ENCODE assay signal across 2 cellular contexts in the genomic region with DNA sequence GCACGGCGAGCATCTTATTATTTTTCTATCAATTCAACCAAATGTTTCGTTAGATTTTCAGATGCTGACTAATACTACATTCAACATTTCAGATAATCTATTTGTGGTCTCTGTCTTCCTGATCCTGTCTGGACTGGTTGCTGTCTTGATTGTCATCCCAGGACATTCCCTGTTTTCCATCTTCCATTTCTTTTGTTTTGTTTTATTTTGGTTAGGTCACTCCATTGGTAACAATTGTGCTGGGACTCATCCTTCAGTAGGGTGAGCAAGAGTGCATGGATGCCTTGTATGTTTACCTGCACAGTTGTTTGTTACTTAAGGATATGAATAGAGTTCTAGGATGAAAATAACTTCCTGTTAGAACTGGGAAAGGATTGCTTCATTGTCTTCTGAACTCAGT.
TF ChIP-seq lines count a peak whose summit lies in the region.

No MANE protein-coding gene starts in this region.

TF ChIP-seq in IMR-90, 13 proteins besides CTCF, POLR2A, EP300 and RAD21:
- TF ChIP-seq BHLHE40 (IDR thresholded peaks at IDR 0.05; ENCODE audit: low read depth, low read length), result no peak
- TF ChIP-seq, protein P1, sequence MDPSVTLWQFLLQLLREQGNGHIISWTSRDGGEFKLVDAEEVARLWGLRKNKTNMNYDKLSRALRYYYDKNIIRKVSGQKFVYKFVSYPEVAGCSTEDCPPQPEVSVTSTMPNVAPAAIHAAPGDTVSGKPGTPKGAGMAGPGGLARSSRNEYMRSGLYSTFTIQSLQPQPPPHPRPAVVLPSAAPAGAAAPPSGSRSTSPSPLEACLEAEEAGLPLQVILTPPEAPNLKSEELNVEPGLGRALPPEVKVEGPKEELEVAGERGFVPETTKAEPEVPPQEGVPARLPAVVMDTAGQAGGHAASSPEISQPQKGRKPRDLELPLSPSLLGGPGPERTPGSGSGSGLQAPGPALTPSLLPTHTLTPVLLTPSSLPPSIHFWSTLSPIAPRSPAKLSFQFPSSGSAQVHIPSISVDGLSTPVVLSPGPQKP (IDR thresholded peaks at IDR 0.05; ENCODE audit: borderline replicate concordance, low read depth, low read length), result no peak
- TF ChIP-seq MAFK (IDR thresholded peaks at IDR 0.05; ENCODE audit: low read depth, low read length), result no peak
- TF ChIP-seq USF2 (IDR thresholded peaks at IDR 0.05; ENCODE audit: low read depth, low read length), result no peak
- no peak for TF ChIP-seq FOS (IDR thresholded peaks at IDR 0.05; ENCODE audit: low read depth, low read length)
- TF ChIP-seq RFX5 (IDR thresholded peaks at IDR 0.05; ENCODE audit: low read depth, low read length), result no peak
- no peak for TF ChIP-seq CEBPB (IDR thresholded peaks at IDR 0.05; ENCODE audit: low read depth, low read length)
- TF ChIP-seq SMC3 (IDR thresholded peaks at IDR 0.05; ENCODE audit: low read depth, low read length), result no peak
- no peak for TF ChIP-seq NFE2L2 (IDR thresholded peaks at IDR 0.05; ENCODE audit: low read depth, low read length)
- no peak for TF ChIP-seq MXI1 (IDR thresholded peaks at IDR 0.05; ENCODE audit: borderline replicate concordance, low read depth, low read length)
- TF ChIP-seq MAZ (IDR thresholded peaks at IDR 0.05; ENCODE audit: borderline replicate concordance, low read depth, low read length), result no peak
- no peak for TF ChIP-seq RCOR1 (IDR thresholded peaks at IDR 0.05; ENCODE audit: insufficient replicate concordance, low read length)
- no peak for TF ChIP-seq CHD1 (IDR thresholded peaks at IDR 0.05; ENCODE audit: low read depth, low read length)

TF ChIP-seq in GM23338, 12 proteins besides CTCF, POLR2A, EP300 and RAD21:
- TF ChIP-seq ZNF114 (CRISPR knock-in tag; IDR thresholded peaks at IDR 0.05) (no peak), CREB1 (CRISPR knock-in tag; IDR thresholded peaks at IDR 0.05; ENCODE audit: low read depth) (no peak), POLR2AphosphoS5 (IDR thresholded peaks at IDR 0.05; ENCODE audit: low read depth) (no peak), STAT1 (IDR thresholded peaks at IDR 0.05; ENCODE audit: unreplicated experiment) (no peak), EZH2 (IDR thresholded peaks at IDR 0.05; ENCODE audit: low read depth, unreplicated experiment) (no peak), ZNF462 (CRISPR knock-in tag; IDR thresholded peaks at IDR 0.05) (no peak), EZH2phosphoT487 (IDR thresholded peaks at IDR 0.05; ENCODE audit: unreplicated experiment) (no peak), ZNF331 (CRISPR knock-in tag; IDR thresholded peaks at IDR 0.05; ENCODE audit: low read depth) (no peak), NANOG (IDR thresholded peaks at IDR 0.05; ENCODE audit: borderline replicate concordance) (no peak), JUNB (IDR thresholded peaks at IDR 0.05; ENCODE audit: unreplicated experiment) (no peak)
- TF ChIP-seq, protein P2, sequence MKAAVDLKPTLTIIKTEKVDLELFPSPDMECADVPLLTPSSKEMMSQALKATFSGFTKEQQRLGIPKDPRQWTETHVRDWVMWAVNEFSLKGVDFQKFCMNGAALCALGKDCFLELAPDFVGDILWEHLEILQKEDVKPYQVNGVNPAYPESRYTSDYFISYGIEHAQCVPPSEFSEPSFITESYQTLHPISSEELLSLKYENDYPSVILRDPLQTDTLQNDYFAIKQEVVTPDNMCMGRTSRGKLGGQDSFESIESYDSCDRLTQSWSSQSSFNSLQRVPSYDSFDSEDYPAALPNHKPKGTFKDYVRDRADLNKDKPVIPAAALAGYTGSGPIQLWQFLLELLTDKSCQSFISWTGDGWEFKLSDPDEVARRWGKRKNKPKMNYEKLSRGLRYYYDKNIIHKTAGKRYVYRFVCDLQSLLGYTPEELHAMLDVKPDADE (IDR thresholded peaks at IDR 0.05), result no peak
- TF ChIP-seq, protein P3, sequence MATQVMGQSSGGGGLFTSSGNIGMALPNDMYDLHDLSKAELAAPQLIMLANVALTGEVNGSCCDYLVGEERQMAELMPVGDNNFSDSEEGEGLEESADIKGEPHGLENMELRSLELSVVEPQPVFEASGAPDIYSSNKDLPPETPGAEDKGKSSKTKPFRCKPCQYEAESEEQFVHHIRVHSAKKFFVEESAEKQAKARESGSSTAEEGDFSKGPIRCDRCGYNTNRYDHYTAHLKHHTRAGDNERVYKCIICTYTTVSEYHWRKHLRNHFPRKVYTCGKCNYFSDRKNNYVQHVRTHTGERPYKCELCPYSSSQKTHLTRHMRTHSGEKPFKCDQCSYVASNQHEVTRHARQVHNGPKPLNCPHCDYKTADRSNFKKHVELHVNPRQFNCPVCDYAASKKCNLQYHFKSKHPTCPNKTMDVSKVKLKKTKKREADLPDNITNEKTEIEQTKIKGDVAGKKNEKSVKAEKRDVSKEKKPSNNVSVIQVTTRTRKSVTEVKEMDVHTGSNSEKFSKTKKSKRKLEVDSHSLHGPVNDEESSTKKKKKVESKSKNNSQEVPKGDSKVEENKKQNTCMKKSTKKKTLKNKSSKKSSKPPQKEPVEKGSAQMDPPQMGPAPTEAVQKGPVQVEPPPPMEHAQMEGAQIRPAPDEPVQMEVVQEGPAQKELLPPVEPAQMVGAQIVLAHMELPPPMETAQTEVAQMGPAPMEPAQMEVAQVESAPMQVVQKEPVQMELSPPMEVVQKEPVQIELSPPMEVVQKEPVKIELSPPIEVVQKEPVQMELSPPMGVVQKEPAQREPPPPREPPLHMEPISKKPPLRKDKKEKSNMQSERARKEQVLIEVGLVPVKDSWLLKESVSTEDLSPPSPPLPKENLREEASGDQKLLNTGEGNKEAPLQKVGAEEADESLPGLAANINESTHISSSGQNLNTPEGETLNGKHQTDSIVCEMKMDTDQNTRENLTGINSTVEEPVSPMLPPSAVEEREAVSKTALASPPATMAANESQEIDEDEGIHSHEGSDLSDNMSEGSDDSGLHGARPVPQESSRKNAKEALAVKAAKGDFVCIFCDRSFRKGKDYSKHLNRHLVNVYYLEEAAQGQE (IDR thresholded peaks at IDR 0.05; ENCODE audit: unreplicated experiment), result no peak
